ENCODE assay signal across 8 cellular contexts in the genomic region with DNA sequence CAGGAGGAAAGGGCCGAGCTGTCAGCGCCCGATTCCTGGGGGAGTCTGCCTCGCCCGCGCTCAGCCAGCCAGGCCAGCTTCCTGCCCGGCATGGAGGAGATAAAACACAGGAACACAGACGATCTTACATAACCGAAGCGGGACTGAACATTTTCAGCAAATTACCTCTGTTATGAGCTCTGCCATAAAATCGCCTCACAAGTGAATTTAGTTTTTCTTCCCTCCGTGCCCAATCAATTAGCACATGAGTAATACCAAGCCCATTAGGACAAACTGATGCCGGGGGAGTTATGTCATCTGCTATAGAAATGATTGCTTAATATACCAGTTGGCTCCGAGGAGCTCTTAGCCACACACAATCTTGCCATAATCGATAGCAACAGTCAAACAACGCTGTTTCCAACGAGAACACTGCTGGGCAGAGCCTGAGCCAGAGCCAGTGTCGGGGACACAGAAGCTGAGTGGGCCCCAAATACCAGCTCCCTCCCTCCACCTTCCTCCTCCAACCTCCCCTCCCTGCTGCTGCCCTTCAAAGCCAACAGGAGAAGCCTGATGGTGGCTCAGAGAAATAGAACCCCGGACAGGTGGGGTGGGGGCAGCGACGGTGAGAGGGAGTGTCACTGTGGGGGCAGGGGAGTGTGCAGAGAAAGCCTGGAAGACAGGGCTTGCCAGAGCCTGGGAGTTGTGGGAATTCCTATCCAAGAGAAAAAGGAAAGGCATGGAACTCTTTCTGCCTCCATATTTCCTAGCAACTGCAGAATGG.
DNase-seq lines count a peak whose midpoint lies in the region; ATAC-seq and TF ChIP-seq lines count a peak whose summit lies in the region.

No MANE protein-coding gene starts in this region.

- peaks cover 6% of the 10 kb centered on the region for H3K4me1 Mint-ChIP-seq in CD8-positive, alpha-beta T cell (ENCODE audit: low read depth)

- CTCF ChIA-PET in HEK293T (lab: Yijun Ruan, JAX): interaction anchor here (0.5 to 0.6 kb wide), 2 partner anchors 198 to 805 kb away, joined by 4 read pairs; no protein-coding TSS in a partner anchor
- CTCF ChIA-PET in CD8-positive, alpha-beta T cell (lab: Charles Lee): interaction anchor here (0.7 to 0.8 kb wide), 2 partner anchors 13 to 451 kb away, joined by 3 to 4 read pairs; no protein-coding TSS in a partner anchor

- WGBS in gastroesophageal sphincter (ENCODE audit: low coverage in 1 of 2), 2 donors: 10 to 21% methylated on average over 4 of the region's 21 CpGs

- intact Hi-C loops in CD8-positive, alpha-beta T cell (cut with DNase I, micrococcal nuclease): no loop called here

- TF ChIP-seq CTCF in gastroesophageal sphincter (IDR thresholded peaks at IDR 0.05): no peak
- no peak for TF ChIP-seq CTCF in CD8-positive, alpha-beta T cell (IDR thresholded peaks at IDR 0.05)

- peaks cover 0 to 9% (median 0%) of the 10 kb centered on the region in 3 donors for H3K9me3 ChIP-seq in gastroesophageal sphincter
- H3K9me3 ChIP-seq in CD8-positive, alpha-beta T cell (ENCODE audit: low read length): no peaks in the 10 kb centered on the region

- H3K27me3 Mint-ChIP-seq in CD8-positive, alpha-beta T cell (ENCODE audit: low read depth): peaks cover 12% of the 10 kb centered on the region

- peaks cover 3% of the 10 kb centered on the region for H3K9me3 Mint-ChIP-seq in CD8-positive, alpha-beta T cell

- DNase-seq in HEK293T (ENCODE audit: extremely low spot score) (peak; percentile 38), SK-N-DZ (ENCODE audit: low spot score) (peak; percentile 65), pons (ENCODE audit: low spot score) (peak; percentile 3), H4 (ENCODE audit: low spot score) (no peak)
- DNase-seq in activated effector memory CD4-positive, alpha-beta T cell treated with Interleukin-2 at 50 U/mL for 16 hours: no peak
- DNase-seq in CD8-positive, alpha-beta T cell: no peak

- H3K27ac ChIP-seq in gastroesophageal sphincter: peak overlapping the region in 2 of 4 donors; percentile 30 to 45
- H3K27ac ChIP-seq in CD8-positive, alpha-beta T cell (ENCODE audit: low read depth, low read length): no peak overlapping the region

- no peak for TF ChIP-seq EP300 in gastroesophageal sphincter (IDR thresholded peaks at IDR 0.05)

- POLR2A ChIA-PET in HEK293T (lab: Yijun Ruan, JAX): interaction anchor here (0.7 kb wide), 1 partner anchor 107 kb away, joined by 3 read pairs; no protein-coding TSS in a partner anchor
- POLR2A ChIA-PET in CD8-positive, alpha-beta T cell (lab: Charles Lee): interaction anchor here (0.6 kb wide), 1 partner anchor 17 kb away, joined by 3 read pairs; no protein-coding TSS in a partner anchor

- no peak overlapping the region for H3K4me3 ChIP-seq in gastroesophageal sphincter
- no peak overlapping the region for H3K4me3 ChIP-seq in CD8-positive, alpha-beta T cell (ENCODE audit: low read depth, low read length)

- ATAC-seq in gastroesophageal sphincter: peak; percentile 82
- ATAC-seq in esophagus mucosa: no peak
- ATAC-seq in CD8-positive, alpha-beta T cell: no peak

- no peaks in the 10 kb centered on the region for H3K36me3 Mint-ChIP-seq in CD8-positive, alpha-beta T cell

- no peak overlapping the region for H3K27ac Mint-ChIP-seq in CD8-positive, alpha-beta T cell

- no peak for TF ChIP-seq POLR2A in gastroesophageal sphincter (IDR thresholded peaks at IDR 0.05)

- H3K4me3 Mint-ChIP-seq in CD8-positive, alpha-beta T cell: no peak overlapping the region

- H3K36me3 ChIP-seq in gastroesophageal sphincter: no peaks in the 10 kb centered on the region
- no peaks in the 10 kb centered on the region for H3K36me3 ChIP-seq in CD8-positive, alpha-beta T cell (ENCODE audit: insufficient read depth, low read length)

- no peaks in the 10 kb centered on the region for H3K27me3 ChIP-seq in gastroesophageal sphincter
- no peaks in the 10 kb centered on the region for H3K27me3 ChIP-seq in CD8-positive, alpha-beta T cell (ENCODE audit: insufficient read depth, low read length)

- peaks cover 0 to 31% (median 15%) of the 10 kb centered on the region in 3 donors for H3K4me1 ChIP-seq in gastroesophageal sphincter
- no peaks in the 10 kb centered on the region for H3K4me1 ChIP-seq in CD8-positive, alpha-beta T cell (ENCODE audit: insufficient read depth, low read length)

TF ChIP-seq in HEK293T, 16 proteins besides CTCF, POLR2A, EP300 and RAD21:
- TF ChIP-seq BHLHE40 (IDR thresholded peaks at IDR 0.05; ENCODE audit: borderline replicate concordance) (no peak), HDGF (IDR thresholded peaks at IDR 0.05; ENCODE audit: borderline replicate concordance) (no peak), ZNF384 (IDR thresholded peaks at IDR 0.05) (no peak), L3MBTL2 (conservative IDR thresholded peaks at IDR 0.05) (no peak), NFRKB (IDR thresholded peaks at IDR 0.05) (no peak), CTBP1 (IDR thresholded peaks at IDR 0.05; ENCODE audit: borderline replicate concordance) (no peak), FOXM1 (IDR thresholded peaks at IDR 0.05; ENCODE audit: borderline replicate concordance) (no peak), ARNT (IDR thresholded peaks at IDR 0.05) (no peak), SP1 (IDR thresholded peaks at IDR 0.05) (no peak), SUZ12 (IDR thresholded peaks at IDR 0.05) (no peak), FOXK2 (IDR thresholded peaks at IDR 0.05) (no peak), FOXA1 (IDR thresholded peaks at IDR 0.05) (no peak), ELF4 (IDR thresholded peaks at IDR 0.05) (no peak), TARDBP (IDR thresholded peaks at IDR 0.05) (no peak), LEF1 (IDR thresholded peaks at IDR 0.05; ENCODE audit: borderline replicate concordance) (no peak)
- TF ChIP-seq, protein P1, sequence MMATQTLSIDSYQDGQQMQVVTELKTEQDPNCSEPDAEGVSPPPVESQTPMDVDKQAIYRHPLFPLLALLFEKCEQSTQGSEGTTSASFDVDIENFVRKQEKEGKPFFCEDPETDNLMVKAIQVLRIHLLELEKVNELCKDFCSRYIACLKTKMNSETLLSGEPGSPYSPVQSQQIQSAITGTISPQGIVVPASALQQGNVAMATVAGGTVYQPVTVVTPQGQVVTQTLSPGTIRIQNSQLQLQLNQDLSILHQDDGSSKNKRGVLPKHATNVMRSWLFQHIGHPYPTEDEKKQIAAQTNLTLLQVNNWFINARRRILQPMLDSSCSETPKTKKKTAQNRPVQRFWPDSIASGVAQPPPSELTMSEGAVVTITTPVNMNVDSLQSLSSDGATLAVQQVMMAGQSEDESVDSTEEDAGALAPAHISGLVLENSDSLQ (IDR thresholded peaks at IDR 0.05): no peak

Comparison
In these comparisons a context has a peak if more than half of its experiments do, and no peak if none do; other contexts are left out.
1. DNase-seq: peak in HEK293T (single experiment), SK-N-DZ (single experiment) and pons (single experiment); none in activated effector memory CD4-positive, alpha-beta T cell treated with Interleukin-2 at 50 U/mL for 16 hours (single experiment), H4 (single experiment) and CD8-positive, alpha-beta T cell (0 of 7).